38 cellular contexts compared by ENCODE assay signal in the genomic region with DNA sequence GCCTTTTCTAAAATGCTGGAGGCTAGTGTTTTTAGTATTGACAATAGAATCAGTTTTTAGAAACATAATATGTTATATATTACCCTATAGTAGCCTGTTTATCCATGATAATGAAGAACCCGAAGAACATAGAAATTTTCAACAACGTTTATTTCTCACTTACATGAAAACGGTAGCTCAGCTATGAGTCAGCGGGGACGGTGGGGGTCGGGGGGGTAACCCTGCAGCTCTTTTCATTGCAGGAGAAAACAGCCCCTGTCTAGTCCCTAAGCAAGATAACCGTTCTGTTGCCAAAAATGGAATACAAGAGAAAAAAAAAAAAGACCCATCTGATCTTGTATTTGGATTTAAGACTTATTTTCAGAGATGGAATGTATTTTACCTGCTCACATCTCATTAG.
"Had no signal": no experiment of that assay in that cellular context is flagged by ENCODE, and none has a peak within 500 bp of the region (broad histone marks: within the 10 kb centered on the region; RNA-seq: fewer than 3 reads in every experiment).

No MANE protein-coding gene starts in this region.

- ATAC-seq: activated naive CD8-positive, alpha-beta T cell treated with anti-CD3 and anti-CD28 coated beads, Interleukin-2, amount 50 U/mL, for 24 hours; activated T-cell treated with anti-CD3 and anti-CD28 coated beads, Interleukin-2, amount 50 U/mL, for 4 hours; activated T-cell treated with anti-CD3 and anti-CD28 coated beads, Interleukin-2, amount 50 U/mL, for 72 hours; activated T-helper 17 cell treated with anti-CD3 and anti-CD28 coated beads, Interleukin-2, amount 50 U/mL, for 72 hours; body of pancreas had no signal

- DNase-seq: activated effector memory CD4-positive, alpha-beta T cell treated with anti-CD3 and anti-CD28 coated beads, Interleukin-2, amount 50 U/mL, for 16 hours; activated effector memory CD4-positive, alpha-beta T cell treated with Interleukin-2 at 50 U/mL for 16 hours; activated gamma-delta T cell; activated gamma-delta T cell treated with Interleukin-2 at 50 U/mL for 16 hours; activated naive CD4-positive, alpha-beta T cell; activated naive CD4-positive, alpha-beta T cell treated with anti-CD3 and anti-CD28 coated beads for 36 hours; activated naive CD4-positive, alpha-beta T cell treated with anti-CD3 and anti-CD28 coated beads, Interleukin-2, amount 10 ng/mL, durations not matched to agents 7 days and 5 days; activated naive CD4-positive, alpha-beta T cell treated with anti-CD3 and anti-CD28 coated beads, Interleukin-2, amount 50 U/mL, for 16 hours; activated naive CD4-positive, alpha-beta T cell treated with Interleukin-2 at 50 U/mL for 16 hours; activated naive CD8-positive, alpha-beta T cell treated with anti-CD3 and anti-CD28 coated beads for 36 hours; activated naive CD8-positive, alpha-beta T cell treated with anti-CD3 and anti-CD28 coated beads, Interleukin-2, amount 10 ng/mL, durations not matched to agents 7 days and 5 days; activated naive CD8-positive, alpha-beta T cell treated with anti-CD3 and anti-CD28 coated beads, Interleukin-2, amount 50 U/mL, for 24 hours; activated T-cell treated with anti-CD3 and anti-CD28 coated beads, Interleukin-2, amount 50 U/mL, for 1 hour; activated T-cell treated with anti-CD3 and anti-CD28 coated beads, Interleukin-2, amount 50 U/mL, for 24 hours; activated T-cell treated with anti-CD3 and anti-CD28 coated beads, Interleukin-2, amount 50 U/mL, for 4 hours; activated T-cell treated with anti-CD3 and anti-CD28 coated beads, Interleukin-2, amount 50 U/mL, for 48 hours; activated T-cell treated with anti-CD3 and anti-CD28 coated beads, Interleukin-2, amount 50 U/mL, for 72 hours; adrenal gland; amniotic stem cell; amygdala; anterior cingulate cortex; aorta; body of pancreas; brain microvascular endothelial cell; caudate nucleus; central memory CD4-positive, alpha-beta T cell; cerebellar nuclear complex had no signal

- H3K27me3 Mint-ChIP-seq: activated naive CD4-positive, alpha-beta T cell treated with anti-CD3 and anti-CD28 coated beads, Interleukin-2, amount 10 ng/mL, durations not matched to agents 7 days and 5 days; activated naive CD4-positive, alpha-beta T cell treated with anti-CD3 and anti-CD28 coated beads, Interleukin-2, amount 50 U/mL, for 24 hours; activated naive CD8-positive, alpha-beta T cell; activated naive CD8-positive, alpha-beta T cell treated with anti-CD3 and anti-CD28 coated beads for 36 hours; activated naive CD8-positive, alpha-beta T cell treated with anti-CD3 and anti-CD28 coated beads, Interleukin-2, amount 10 ng/mL, durations not matched to agents 7 days and 5 days; activated naive CD8-positive, alpha-beta T cell treated with anti-CD3 and anti-CD28 coated beads, Interleukin-2, amount 50 U/mL, for 24 hours; activated T-cell treated with anti-CD3 and anti-CD28 coated beads, Interleukin-2, amount 50 U/mL, for 24 hours; activated T-helper 17 cell treated with anti-CD3 and anti-CD28 coated beads, Interleukin-2, amount 50 U/mL, for 72 hours; central memory CD8-positive, alpha-beta T cell had no signal

- FAIRE-seq: bronchial epithelial cell had no signal

- H3K36me3 ChIP-seq: adrenal gland, ascending aorta, brain microvascular endothelial cell, breast epithelium, cardiac muscle cell had no signal

- H3K4me1 ChIP-seq: adrenal gland, ascending aorta, body of pancreas, breast epithelium had no signal

- H3K4me3 Mint-ChIP-seq: activated naive CD4-positive, alpha-beta T cell treated with anti-CD3 and anti-CD28 coated beads for 36 hours; activated naive CD4-positive, alpha-beta T cell treated with anti-CD3 and anti-CD28 coated beads, Interleukin-2, amount 10 ng/mL, durations not matched to agents 7 days and 5 days; activated naive CD4-positive, alpha-beta T cell treated with anti-CD3 and anti-CD28 coated beads, Interleukin-2, amount 50 U/mL, for 24 hours; activated naive CD8-positive, alpha-beta T cell; activated naive CD8-positive, alpha-beta T cell treated with anti-CD3 and anti-CD28 coated beads for 36 hours; activated naive CD8-positive, alpha-beta T cell treated with anti-CD3 and anti-CD28 coated beads, Interleukin-2, amount 10 ng/mL, durations not matched to agents 7 days and 5 days; activated naive CD8-positive, alpha-beta T cell treated with anti-CD3 and anti-CD28 coated beads, Interleukin-2, amount 50 U/mL, for 24 hours; activated T-cell treated with anti-CD3 and anti-CD28 coated beads, Interleukin-2, amount 50 U/mL, for 24 hours; activated T-cell treated with anti-CD3 and anti-CD28 coated beads, Interleukin-2, amount 50 U/mL, for 4 hours; activated T-cell treated with anti-CD3 and anti-CD28 coated beads, Interleukin-2, amount 50 U/mL, for 72 hours; activated T-helper 1 cell treated with anti-CD3 and anti-CD28 coated beads, Interleukin-12 subunit alpha, Interleukin-12 subunit beta, Interleukin-2, Interleukin-4 antibody, amounts not matched to agents 30 ng/mL and 10 ng/mL and 1 ng/mL, durations not matched to agents 14 hours and 24 hours and 36 hours; activated T-helper 17 cell treated with anti-CD3 and anti-CD28 coated beads, Interleukin-2, amount 50 U/mL, for 72 hours; brain; central memory CD8-positive, alpha-beta T cell had no signal

- H3K27ac Mint-ChIP-seq: activated naive CD4-positive, alpha-beta T cell treated with anti-CD3 and anti-CD28 coated beads for 36 hours; activated naive CD4-positive, alpha-beta T cell treated with anti-CD3 and anti-CD28 coated beads, Interleukin-2, amount 10 ng/mL, durations not matched to agents 7 days and 5 days; activated naive CD4-positive, alpha-beta T cell treated with anti-CD3 and anti-CD28 coated beads, Interleukin-2, amount 50 U/mL, for 24 hours; activated naive CD8-positive, alpha-beta T cell; activated naive CD8-positive, alpha-beta T cell treated with anti-CD3 and anti-CD28 coated beads for 36 hours; activated naive CD8-positive, alpha-beta T cell treated with anti-CD3 and anti-CD28 coated beads, Interleukin-2, amount 10 ng/mL, durations not matched to agents 7 days and 5 days; activated naive CD8-positive, alpha-beta T cell treated with anti-CD3 and anti-CD28 coated beads, Interleukin-2, amount 50 U/mL, for 24 hours; activated T-cell treated with anti-CD3 and anti-CD28 coated beads, Interleukin-2, amount 50 U/mL, for 24 hours; activated T-cell treated with anti-CD3 and anti-CD28 coated beads, Interleukin-2, amount 50 U/mL, for 72 hours; activated T-helper 1 cell treated with anti-CD3 and anti-CD28 coated beads, Interleukin-12 subunit alpha, Interleukin-12 subunit beta, Interleukin-2, Interleukin-4 antibody, amounts not matched to agents 30 ng/mL and 10 ng/mL and 1 ng/mL, durations not matched to agents 14 hours and 24 hours and 36 hours; activated T-helper 17 cell treated with anti-CD3 and anti-CD28 coated beads, Interleukin-2, amount 50 U/mL, for 72 hours; activated T-helper 2 cell treated with anti-CD3 and anti-CD28 coated beads, Interferon-gamma antibody, Interleukin-2, Interleukin-4, amounts not matched to agents 10 μg/mL and 5 μg/mL and 100 μg/mL, durations not matched to agents 14 hours and 24 hours and 36 hours; brain had no signal

- H3K27me3 ChIP-seq: adrenal gland, ascending aorta, body of pancreas, brain microvascular endothelial cell, breast epithelium, cardiac muscle cell had no signal

- H3K9me3 Mint-ChIP-seq: activated naive CD4-positive, alpha-beta T cell treated with anti-CD3 and anti-CD28 coated beads, Interleukin-2, amount 50 U/mL, for 24 hours; activated naive CD8-positive, alpha-beta T cell treated with anti-CD3 and anti-CD28 coated beads for 36 hours; activated naive CD8-positive, alpha-beta T cell treated with anti-CD3 and anti-CD28 coated beads, Interleukin-2, amount 10 ng/mL, durations not matched to agents 7 days and 5 days; brain had no signal

- H3K9me3 ChIP-seq: adrenal gland, ascending aorta, body of pancreas, breast epithelium had no signal

- H3K4me3 ChIP-seq: adrenal gland, ascending aorta, body of pancreas, breast epithelium, cardiac muscle cell had no signal

- H3K4me1 Mint-ChIP-seq: activated naive CD4-positive, alpha-beta T cell treated with anti-CD3 and anti-CD28 coated beads, Interleukin-2, amount 10 ng/mL, durations not matched to agents 7 days and 5 days; activated naive CD4-positive, alpha-beta T cell treated with anti-CD3 and anti-CD28 coated beads, Interleukin-2, amount 50 U/mL, for 24 hours; activated naive CD8-positive, alpha-beta T cell treated with anti-CD3 and anti-CD28 coated beads for 36 hours; activated naive CD8-positive, alpha-beta T cell treated with anti-CD3 and anti-CD28 coated beads, Interleukin-2, amount 10 ng/mL, durations not matched to agents 7 days and 5 days; activated naive CD8-positive, alpha-beta T cell treated with anti-CD3 and anti-CD28 coated beads, Interleukin-2, amount 50 U/mL, for 24 hours; activated T-helper 17 cell treated with anti-CD3 and anti-CD28 coated beads, Interleukin-2, amount 50 U/mL, for 72 hours; brain; central memory CD8-positive, alpha-beta T cell had no signal

- H3K36me3 Mint-ChIP-seq: activated naive CD4-positive, alpha-beta T cell treated with anti-CD3 and anti-CD28 coated beads, Interleukin-2, amount 10 ng/mL, durations not matched to agents 7 days and 5 days; activated naive CD4-positive, alpha-beta T cell treated with anti-CD3 and anti-CD28 coated beads, Interleukin-2, amount 50 U/mL, for 24 hours; activated naive CD8-positive, alpha-beta T cell; activated naive CD8-positive, alpha-beta T cell treated with anti-CD3 and anti-CD28 coated beads for 36 hours; activated naive CD8-positive, alpha-beta T cell treated with anti-CD3 and anti-CD28 coated beads, Interleukin-2, amount 10 ng/mL, durations not matched to agents 7 days and 5 days; brain had no signal

- H3K27ac ChIP-seq: adrenal gland, ascending aorta, body of pancreas, brain microvascular endothelial cell, breast epithelium, cardiac muscle cell had no signal
